In genomic region chr20:44135811-44136204, GRCh38 we compare ENCODE assay signal across 1 cellular context.
TF ChIP-seq lines count a peak whose summit lies in the region.

No MANE protein-coding gene starts in this region.

TF ChIP-seq in HepG2, 621 proteins besides CTCF, POLR2A, EP300 and RAD21:
- TF ChIP-seq SNAPC2 (CRISPR knock-in tag; IDR thresholded peaks at IDR 0.05) = no peak
- no peak for TF ChIP-seq LCORL (IDR thresholded peaks at IDR 0.05)
- no peak for TF ChIP-seq LCORL (CRISPR knock-in tag; IDR thresholded peaks at IDR 0.05)
- TF ChIP-seq NFE2L2 (IDR thresholded peaks at IDR 0.05; ENCODE audit: low read length) = no peak
- no peak for TF ChIP-seq MEF2D (CRISPR knock-in tag; IDR thresholded peaks at IDR 0.05)
- no peak for TF ChIP-seq RNF2 (conservative IDR thresholded peaks at IDR 0.05; ENCODE audit: low read depth)
- no peak for TF ChIP-seq RBM39 (IDR thresholded peaks at IDR 0.05; ENCODE audit: low read depth, low read length, poor library complexity, severe bottlenecking)
- no peak for TF ChIP-seq TCF12 (IDR thresholded peaks at IDR 0.05)
- no peak for TF ChIP-seq TCF12 (CRISPR knock-in tag; IDR thresholded peaks at IDR 0.05)
- TF ChIP-seq HOMEZ (CRISPR knock-in tag; IDR thresholded peaks at IDR 0.05; ENCODE audit: low read depth) = no peak
- no peak for TF ChIP-seq RCOR2 (CRISPR knock-in tag; IDR thresholded peaks at IDR 0.05)
- no peak for TF ChIP-seq ZNF496 (CRISPR knock-in tag; IDR thresholded peaks at IDR 0.05; ENCODE audit: insufficient replicate concordance)
- no peak for TF ChIP-seq CHD2 (IDR thresholded peaks at IDR 0.05; ENCODE audit: low read depth, low read length)
- no peak for TF ChIP-seq ZHX1 (CRISPR knock-in tag; IDR thresholded peaks at IDR 0.05; ENCODE audit: low read depth)
- no peak for TF ChIP-seq ZNF670 (CRISPR knock-in tag; IDR thresholded peaks at IDR 0.05; ENCODE audit: borderline replicate concordance)
- TF ChIP-seq ZBTB2 (CRISPR knock-in tag; IDR thresholded peaks at IDR 0.05; ENCODE audit: low read depth) = no peak
- TF ChIP-seq NCOR1 (IDR thresholded peaks at IDR 0.05; ENCODE audit: borderline replicate concordance, low read length) = no peak
- no peak for TF ChIP-seq SMARCE1 (IDR thresholded peaks at IDR 0.05; ENCODE audit: borderline replicate concordance)
- no peak for TF ChIP-seq ZBTB49 (CRISPR knock-in tag; IDR thresholded peaks at IDR 0.05; ENCODE audit: borderline replicate concordance)
- TF ChIP-seq YY1 (IDR thresholded peaks at IDR 0.05; ENCODE audit: insufficient read depth, insufficient replicate concordance, low read depth, low read length) = no peak
- no peak for TF ChIP-seq POLR2G (IDR thresholded peaks at IDR 0.05; ENCODE audit: low read depth, low read length)
